In the genomic region with DNA sequence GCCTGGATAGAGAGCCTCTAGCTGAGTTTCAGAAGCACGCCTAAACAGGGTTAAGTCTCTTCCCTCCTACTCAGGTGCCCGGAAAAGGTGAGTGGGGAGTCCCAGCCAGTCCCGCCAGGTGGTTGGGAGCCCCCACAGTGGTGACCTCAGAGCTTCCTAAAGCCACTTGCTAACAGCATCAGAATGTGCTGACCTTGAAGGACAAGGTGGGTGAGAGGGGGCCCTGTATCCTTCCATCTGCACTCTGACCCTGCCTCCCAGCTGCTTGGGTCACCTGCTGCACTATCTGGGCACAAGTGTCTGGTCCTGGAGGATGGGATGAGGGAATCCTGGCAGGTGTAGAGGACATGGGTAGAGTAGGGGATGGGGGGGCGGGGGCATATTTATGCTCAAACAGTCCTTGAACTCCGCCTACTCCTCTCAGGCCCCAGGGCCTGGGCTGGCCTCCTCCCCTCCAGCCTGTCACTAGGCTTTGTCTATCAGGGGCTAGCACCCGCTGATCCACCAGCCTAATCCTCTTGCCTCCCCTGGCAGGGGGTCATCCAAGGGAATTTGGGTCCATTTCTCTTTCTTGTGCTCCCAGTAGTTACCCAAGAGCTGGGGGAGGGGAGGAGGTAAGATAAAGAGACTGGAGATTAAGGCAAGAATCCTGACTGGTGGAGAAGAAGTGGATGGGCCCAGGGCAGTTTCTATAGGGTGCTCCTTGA, we compare ENCODE assay signal across 1 cellular context.
TF ChIP-seq lines count a peak whose summit lies in the region.

No MANE protein-coding gene starts in this region.

TF ChIP-seq in HCT116, 20 proteins besides CTCF, POLR2A, EP300 and RAD21:
- TF ChIP-seq, protein P1, sequence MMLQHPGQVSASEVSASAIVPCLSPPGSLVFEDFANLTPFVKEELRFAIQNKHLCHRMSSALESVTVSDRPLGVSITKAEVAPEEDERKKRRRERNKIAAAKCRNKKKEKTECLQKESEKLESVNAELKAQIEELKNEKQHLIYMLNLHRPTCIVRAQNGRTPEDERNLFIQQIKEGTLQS (IDR thresholded peaks at IDR 0.05), result no peak
- TF ChIP-seq SP1 (IDR thresholded peaks at IDR 0.05; ENCODE audit: low read depth) (no peak), POLR2AphosphoS5 (IDR thresholded peaks at IDR 0.05; ENCODE audit: low read depth, low read length) (no peak), SIN3A (IDR thresholded peaks at IDR 0.05; ENCODE audit: low read depth) (no peak), EZH2 (IDR thresholded peaks at IDR 0.05) (no peak), EZH2phosphoT487 (IDR thresholded peaks at IDR 0.05; ENCODE audit: borderline replicate concordance) (no peak), TCF7L2 (IDR thresholded peaks at IDR 0.05; ENCODE audit: borderline replicate concordance, extremely low read depth, insufficient read depth, insufficient read length) (no peak), EGR1 (IDR thresholded peaks at IDR 0.05; ENCODE audit: low read depth) (no peak), CBX3 (IDR thresholded peaks at IDR 0.05; ENCODE audit: low read depth) (no peak), ZFX (IDR thresholded peaks at IDR 0.05) (no peak), FOSL1 (IDR thresholded peaks at IDR 0.05; ENCODE audit: low read depth) (no peak), ELF1 (IDR thresholded peaks at IDR 0.05; ENCODE audit: borderline replicate concordance, low read depth) (no peak), CEBPB (IDR thresholded peaks at IDR 0.05; ENCODE audit: low read depth) (no peak), JUND (IDR thresholded peaks at IDR 0.05) (no peak)
- TF ChIP-seq, protein P2, sequence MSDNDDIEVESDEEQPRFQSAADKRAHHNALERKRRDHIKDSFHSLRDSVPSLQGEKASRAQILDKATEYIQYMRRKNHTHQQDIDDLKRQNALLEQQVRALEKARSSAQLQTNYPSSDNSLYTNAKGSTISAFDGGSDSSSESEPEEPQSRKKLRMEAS (IDR thresholded peaks at IDR 0.05), result no peak
- TF ChIP-seq, protein P3, sequence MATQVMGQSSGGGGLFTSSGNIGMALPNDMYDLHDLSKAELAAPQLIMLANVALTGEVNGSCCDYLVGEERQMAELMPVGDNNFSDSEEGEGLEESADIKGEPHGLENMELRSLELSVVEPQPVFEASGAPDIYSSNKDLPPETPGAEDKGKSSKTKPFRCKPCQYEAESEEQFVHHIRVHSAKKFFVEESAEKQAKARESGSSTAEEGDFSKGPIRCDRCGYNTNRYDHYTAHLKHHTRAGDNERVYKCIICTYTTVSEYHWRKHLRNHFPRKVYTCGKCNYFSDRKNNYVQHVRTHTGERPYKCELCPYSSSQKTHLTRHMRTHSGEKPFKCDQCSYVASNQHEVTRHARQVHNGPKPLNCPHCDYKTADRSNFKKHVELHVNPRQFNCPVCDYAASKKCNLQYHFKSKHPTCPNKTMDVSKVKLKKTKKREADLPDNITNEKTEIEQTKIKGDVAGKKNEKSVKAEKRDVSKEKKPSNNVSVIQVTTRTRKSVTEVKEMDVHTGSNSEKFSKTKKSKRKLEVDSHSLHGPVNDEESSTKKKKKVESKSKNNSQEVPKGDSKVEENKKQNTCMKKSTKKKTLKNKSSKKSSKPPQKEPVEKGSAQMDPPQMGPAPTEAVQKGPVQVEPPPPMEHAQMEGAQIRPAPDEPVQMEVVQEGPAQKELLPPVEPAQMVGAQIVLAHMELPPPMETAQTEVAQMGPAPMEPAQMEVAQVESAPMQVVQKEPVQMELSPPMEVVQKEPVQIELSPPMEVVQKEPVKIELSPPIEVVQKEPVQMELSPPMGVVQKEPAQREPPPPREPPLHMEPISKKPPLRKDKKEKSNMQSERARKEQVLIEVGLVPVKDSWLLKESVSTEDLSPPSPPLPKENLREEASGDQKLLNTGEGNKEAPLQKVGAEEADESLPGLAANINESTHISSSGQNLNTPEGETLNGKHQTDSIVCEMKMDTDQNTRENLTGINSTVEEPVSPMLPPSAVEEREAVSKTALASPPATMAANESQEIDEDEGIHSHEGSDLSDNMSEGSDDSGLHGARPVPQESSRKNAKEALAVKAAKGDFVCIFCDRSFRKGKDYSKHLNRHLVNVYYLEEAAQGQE (IDR thresholded peaks at IDR 0.05; ENCODE audit: low read depth), result no peak
